ENCODE assay signal across 14 cellular contexts in genomic region chr3:125511420-125512094, GRCh38. TPM values are rescaled to one million over a fixed set of nuclear protein-coding genes. Genes with fewer than 3 reads are reported as not detected.
A peak's percentile ranks its signal among the peaks of the same experiment; 100 is the strongest.
DNase-seq lines count a peak whose midpoint lies in the region; ATAC-seq, FAIRE-seq and TF ChIP-seq lines count a peak whose summit lies in the region.
"Had no signal": no experiment of that assay in that cellular context is flagged by ENCODE, and none has a peak within 500 bp of the region (broad histone marks: within the 10 kb centered on the region; RNA-seq: fewer than 3 reads in every experiment).

No MANE protein-coding gene starts in this region.

- H3K9ac ChIP-seq in OCI-LY3 (ENCODE audit: low read length): no peak overlapping the region
- no peak overlapping the region for H3K9ac ChIP-seq in GM12878 (ENCODE audit: control insufficient read depth, insufficient read depth, low read length)
- H3K9ac ChIP-seq in Karpas-422 (ENCODE audit: low read length): no peak overlapping the region

- TSS peak; percentile 6 for BruUV-seq in GM12878 (replicated peaks; lab: Mats Ljungman, UMichigan)

- SMC1A ChIA-PET in GM12878 (lab: Charles Lee; ENCODE audit: uncharacterized antibody, unreplicated experiment): interaction anchor here (0.7 to 1.6 kb wide), 13 partner anchors 9 to 584 kb away, joined by 3 to 7 read pairs (median 3); partner anchors contain the start of gene SNX4

- FAIRE-seq in GM12878 (lab: Jason Lieb, UNC): no peak
- FAIRE-seq: urothelium cell line had no signal

- H3K9me2 ChIP-seq in Karpas-422 (replicated peaks; ENCODE audit: insufficient read depth, low read length): no peaks in the 10 kb centered on the region

- TF ChIP-seq EP300 in GM12878 (IDR thresholded peaks at IDR 0.05; ENCODE audit: borderline replicate concordance in 1 of 2, control insufficient read depth in 1 of 2, low read depth in 2 of 2, low read length in 2 of 2): no peak

- POLR2A ChIA-PET in GM12878 (lab: Charles Lee): interaction anchor here (0.7 to 0.9 kb wide), 2 partner anchors 13 to 34 kb away, joined by 3 read pairs; no protein-coding TSS in a partner anchor

- intact Hi-C loops in GM12878 (cut with micrococcal nuclease; ENCODE audit: unreplicated experiment): no loop called here

- no peak for DNase-seq in activated naive CD4-positive, alpha-beta T cell treated with anti-CD3 and anti-CD28 coated beads, Interleukin-2, amount 10 ng/mL, durations not matched to agents 7 days and 5 days
- DNase-seq in activated naive CD4-positive, alpha-beta T cell treated with anti-CD3 and anti-CD28 coated beads, Interleukin-2, amount 50 U/mL, for 16 hours: no peak
- no peak for DNase-seq in GM12878 (ENCODE audit: low read depth, low spot score)
- no peak for DNase-seq in NCI-H2029 (lab: John Stamatoyannopoulos, UW)
- no peak for DNase-seq in Karpas-422
- DNase-seq: activated T-cell treated with anti-CD3 and anti-CD28 coated beads, Interleukin-2, amount 50 U/mL, for 48 hours; AML-193; NCI-H2029 treated with DMSO at 0.1 percent for 48 hours; PC-9 had no signal

- peaks cover 13% of the 10 kb centered on the region; the same call in 1 of the 2 replicates for H4K20me1 ChIP-seq in OCI-LY3 (ENCODE audit: insufficient read depth, low read length)
- H4K20me1 ChIP-seq in GM12878 (ENCODE audit: control insufficient read depth, insufficient read depth): no peaks in the 10 kb centered on the region
- H4K20me1 ChIP-seq in Karpas-422 (ENCODE audit: insufficient read depth, low read depth, low read length): no peaks in the 10 kb centered on the region

- H3K4me3 Mint-ChIP-seq in activated naive CD4-positive, alpha-beta T cell treated with anti-CD3 and anti-CD28 coated beads, Interleukin-2, amount 10 ng/mL, durations not matched to agents 7 days and 5 days: no peak overlapping the region
- no peak overlapping the region for H3K4me3 Mint-ChIP-seq in stimulated activated memory B cell treated with anti-CD40 and anti-IgM and Interleukin-4, amounts not matched to agents 10 μg/mL and 1 μg/mL and 100 μg/mL, for 72 hours

- peaks cover 13% of the 10 kb centered on the region for H3K9me3 Mint-ChIP-seq in activated naive CD4-positive, alpha-beta T cell treated with anti-CD3 and anti-CD28 coated beads, Interleukin-2, amount 10 ng/mL, durations not matched to agents 7 days and 5 days
- H3K9me3 Mint-ChIP-seq in stimulated activated memory B cell treated with anti-CD40 and anti-IgM and Interleukin-4, amounts not matched to agents 10 μg/mL and 1 μg/mL and 100 μg/mL, for 72 hours: peaks cover 4% of the 10 kb centered on the region

- no peaks in the 10 kb centered on the region for H3K9me3 ChIP-seq in OCI-LY3 (ENCODE audit: insufficient read depth, low read length)
- H3K9me3 ChIP-seq in GM12878 (replicated peaks; ENCODE audit: control insufficient read depth, insufficient read depth, low read length): peaks cover 17% of the 10 kb centered on the region
- H3K9me3 ChIP-seq in Karpas-422 (ENCODE audit: low read length): peaks cover 14% of the 10 kb centered on the region

- ATAC-seq in GM12878 (peak; percentile 61), HG03378 (IDR thresholded peaks at IDR 0.05; ENCODE audit: unreplicated experiment) (no peak)
- no peak for ATAC-seq in stimulated activated memory B cell treated with anti-CD40 and anti-IgM and Interleukin-4, amounts not matched to agents 10 μg/mL and 1 μg/mL and 100 μg/mL, for 72 hours

- H3K36me3 Mint-ChIP-seq in activated naive CD4-positive, alpha-beta T cell treated with anti-CD3 and anti-CD28 coated beads, Interleukin-2, amount 10 ng/mL, durations not matched to agents 7 days and 5 days: peaks cover 52% of the 10 kb centered on the region
- H3K36me3 Mint-ChIP-seq in stimulated activated memory B cell treated with anti-CD40 and anti-IgM and Interleukin-4, amounts not matched to agents 10 μg/mL and 1 μg/mL and 100 μg/mL, for 72 hours: peaks cover 72% of the 10 kb centered on the region

- H3K27ac ChIP-seq in OCI-LY3 (ENCODE audit: low read length) (peak overlapping the region; percentile 43), GM12878 (ENCODE audit: control insufficient read depth, insufficient read depth) (peak overlapping the region; percentile 84), Karpas-422 (ENCODE audit: low read length) (no peak overlapping the region)
- H3K27ac ChIP-seq: PC-9, skin epidermis had no signal

- 0% methylated on average over 1 of the region's 1 CpG for WGBS in GM12878 (ENCODE audit: insufficient coverage, insufficient replicate concordance, low lambda C conversion rate, missing lambda C conversion rate)

- H2AFZ ChIP-seq in OCI-LY3 (ENCODE audit: low read depth, low read length) (no peak overlapping the region), GM12878 (ENCODE audit: control insufficient read depth, low read depth, low read length) (no peak overlapping the region), Karpas-422 (ENCODE audit: low read length) (no peak overlapping the region)
- H2AFZ ChIP-seq: PC-9 had no signal

- TF ChIP-seq CTCF in OCI-LY3 (IDR thresholded peaks at IDR 0.05; ENCODE audit: low read depth, low read length): no peak
- TF ChIP-seq CTCF in GM12878 (IDR thresholded peaks at IDR 0.05 in 2 of 3, conservative IDR thresholded peaks at IDR 0.05 in 1 of 3; ENCODE audit: control insufficient read depth in 2 of 3, extremely low read depth in 1 of 3, insufficient read depth in 1 of 3, low read depth in 3 of 3, low read length in 3 of 3): no peak

- H3K4me3 ChIP-seq in OCI-LY3 (ENCODE audit: low read length) (no peak overlapping the region), GM12878 (peak overlapping the region; percentile 38; the same call in 1 of the 2 replicates), Karpas-422 (ENCODE audit: low read length) (no peak overlapping the region)
- H3K4me3 ChIP-seq: PC-9, skin epidermis had no signal

- H3K36me3 ChIP-seq in OCI-LY3 (replicated peaks; ENCODE audit: low read depth, low read length) (peaks cover 49% of the 10 kb centered on the region), GM12878 (ENCODE audit: control insufficient read depth in 2 of 2, insufficient read depth in 2 of 2, low read length in 1 of 2) (peaks cover 0 to 14% of the 10 kb centered on the region in 2 experiments; a peak in 2 of 4 replicates), Karpas-422 (ENCODE audit: insufficient read depth, low read length) (peaks cover 51% of the 10 kb centered on the region)

- H3K27ac Mint-ChIP-seq in activated naive CD4-positive, alpha-beta T cell treated with anti-CD3 and anti-CD28 coated beads, Interleukin-2, amount 10 ng/mL, durations not matched to agents 7 days and 5 days: peak overlapping the region; percentile 6
- peak overlapping the region; percentile 25 for H3K27ac Mint-ChIP-seq in stimulated activated memory B cell treated with anti-CD40 and anti-IgM and Interleukin-4, amounts not matched to agents 10 μg/mL and 1 μg/mL and 100 μg/mL, for 72 hours

- H3K27me3 ChIP-seq in OCI-LY3 (ENCODE audit: low read depth, low read length): no peaks in the 10 kb centered on the region
- H3K27me3 ChIP-seq in GM12878 (replicated peaks in 1 of 2; ENCODE audit: control insufficient read depth in 2 of 2, insufficient read depth in 2 of 2, low read length in 1 of 2): no peaks in the 10 kb centered on the region
- no peaks in the 10 kb centered on the region for H3K27me3 ChIP-seq in Karpas-422 (ENCODE audit: low read length)

- H3K4me2 ChIP-seq in OCI-LY3 (ENCODE audit: low read length) (peak overlapping the region; percentile 34), GM12878 (ENCODE audit: control insufficient read depth, insufficient read depth) (peak overlapping the region; percentile 31), Karpas-422 (ENCODE audit: low read depth, low read length, poor library complexity, severe bottlenecking) (no peak overlapping the region)
- H3K4me2 ChIP-seq: PC-9 had no signal

- H3K79me2 ChIP-seq in OCI-LY3 (ENCODE audit: low read length) (peaks cover 82% of the 10 kb centered on the region), GM12878 (ENCODE audit: control insufficient read depth, insufficient read depth, low read length) (peaks cover 64% of the 10 kb centered on the region), Karpas-422 (ENCODE audit: low read length) (peaks cover 92% of the 10 kb centered on the region)

- RAD21 ChIA-PET in GM12878 (lab: Charles Lee; ENCODE audit: unreplicated experiment): interaction anchor here (0.7 to 1.4 kb wide), 7 partner anchors 8 to 577 kb away, joined by 3 to 5 read pairs (median 3); partner anchors contain the start of genes MUC13 and SNX4

- H3K4me1 ChIP-seq in OCI-LY3 (ENCODE audit: low read length): peaks cover 28% of the 10 kb centered on the region
- peaks cover 8% of the 10 kb centered on the region for H3K4me1 ChIP-seq in GM12878 (ENCODE audit: control insufficient read depth, insufficient read depth, low read length)
- peaks cover 5% of the 10 kb centered on the region for H3K4me1 ChIP-seq in Karpas-422 (ENCODE audit: low read length)

- no peak for TF ChIP-seq POLR2A in GM12878 (IDR thresholded peaks at IDR 0.05; ENCODE audit: low read depth, low read length)

- CTCF ChIA-PET in activated naive CD4-positive, alpha-beta T cell treated with anti-CD3 and anti-CD28 coated beads, Interleukin-2, amount 10 ng/mL, durations not matched to agents 7 days and 5 days (lab: Charles Lee): interaction anchor here (0.7 to 1.3 kb wide), 2 partner anchors 611 to 1952 kb away, joined by 3 to 4 read pairs; no protein-coding TSS in a partner anchor
- CTCF ChIA-PET in GM12878 (lab: Yijun Ruan, JAX): interaction anchor here (0.5 to 2.1 kb wide), 3 partner anchors 10 to 74 kb away, joined by 3 to 15 read pairs (median 4); no protein-coding TSS in a partner anchor

- TF ChIP-seq RAD21 in GM12878 (IDR thresholded peaks at IDR 0.05; ENCODE audit: insufficient read depth, low read depth, low read length): no peak

- in situ Hi-C loops in GM12878 (cut with MboI): no loop called here

- no peaks in the 10 kb centered on the region for H3K27me3 Mint-ChIP-seq in activated naive CD4-positive, alpha-beta T cell treated with anti-CD3 and anti-CD28 coated beads, Interleukin-2, amount 10 ng/mL, durations not matched to agents 7 days and 5 days
- H3K27me3 Mint-ChIP-seq in stimulated activated memory B cell treated with anti-CD40 and anti-IgM and Interleukin-4, amounts not matched to agents 10 μg/mL and 1 μg/mL and 100 μg/mL, for 72 hours: no peaks in the 10 kb centered on the region

- H3K4me1 Mint-ChIP-seq in activated naive CD4-positive, alpha-beta T cell treated with anti-CD3 and anti-CD28 coated beads, Interleukin-2, amount 10 ng/mL, durations not matched to agents 7 days and 5 days: peaks cover 13% of the 10 kb centered on the region
- peaks cover 28% of the 10 kb centered on the region for H3K4me1 Mint-ChIP-seq in stimulated activated memory B cell treated with anti-CD40 and anti-IgM and Interleukin-4, amounts not matched to agents 10 μg/mL and 1 μg/mL and 100 μg/mL, for 72 hours

RNA-seq across cellular contexts. Expression of gene SNX4, which starts 8.4 kb away (rescaled TPM):
- total RNA-seq in GM12878 (2013; cell fraction: nucleolus; rRNA removed): 108 and 130 TPM in 2 replicates
- total RNA-seq in GM12878 (2014; rRNA removed) (49.0 and 62.2 TPM in 2 replicates), GM12878 (2014; rRNA removed; fragmentation: Illumina TruSeq; extraction: Trizol) (69.5 and 75.0 TPM in 2 replicates), GM12878 (2021) (67.1 and 68.2 TPM in 2 replicates)
- polyA plus RNA-seq in GM12878 (2011; ENCODE audit: low read depth): 16.8 TPM
- polyA plus RNA-seq in GM12878 (2011; rRNA removed) (57.6 and 92.4 TPM in 2 replicates), GM12878 (2014; fragmentation: Illumina TruSeq; extraction: Trizol) (63.4 and 83.0 TPM in 2 replicates), GM12878 (2014; fragmentation: Nextera tagmentation; extraction: Ambion mirVana) (10 to 100 TPM; 33.4 to 42.0 TPM), GM12878 (2014; rRNA removed) (43.2 and 51.1 TPM in 2 replicates), GM12878 (2016; fragmentation: Nextera tagmentation; extraction: Ambion mirVana) (10 to 100 TPM; 90.5 to 94.5 TPM)
- 14.7 and 18.8 TPM in 2 replicates for polyA plus RNA-seq in GM12878 (2011; cell fraction: cytosol; rRNA removed)
- polyA plus RNA-seq in GM12878 (2011; cell fraction: nucleus; rRNA removed): 15.3 and 16.6 TPM in 2 replicates
- polyA plus RNA-seq in GM12878 (2012): 44.1 and 44.2 TPM in 2 replicates
- polyA minus RNA-seq in GM12878 (2011; rRNA and poly(A)+ RNA removed): 41.0 and 59.3 TPM in 2 replicates
- 13.5 and 19.5 TPM in 2 replicates for polyA minus RNA-seq in GM12878 (2011; cell fraction: cytosol; rRNA and poly(A)+ RNA removed)
- 17.3 and 18.5 TPM in 2 replicates for polyA minus RNA-seq in GM12878 (2011; cell fraction: nucleus; rRNA and poly(A)+ RNA removed)
- total RNA-seq in Karpas-422 (2014; rRNA removed; shearing (Covaris generic); ENCODE audit: low replicate concordance): 45.8 and 47.0 TPM in 2 replicates
